Comparison of ENCODE assay signal across 8 cellular contexts in genomic region chr17:56715613-56716357, GRCh38.
DNase-seq lines count a peak whose midpoint lies in the region; ATAC-seq and TF ChIP-seq lines count a peak whose summit lies in the region.

No MANE protein-coding gene starts in this region.

- peaks cover 18% of the 10 kb centered on the region for H3K27me3 Mint-ChIP-seq in chondrocyte (ENCODE audit: low read depth)

- no peaks in the 10 kb centered on the region for H3K27me3 ChIP-seq in left lung

- ATAC-seq in GM19328 (IDR thresholded peaks at IDR 0.05; ENCODE audit: unreplicated experiment) (peak; percentile 92), HG03439 (IDR thresholded peaks at IDR 0.05; ENCODE audit: unreplicated experiment) (peak; percentile 82), left lung (peak; percentile 99)

- H3K36me3 ChIP-seq in left lung, result no peaks in the 10 kb centered on the region

- H3K4me1 Mint-ChIP-seq in chondrocyte (ENCODE audit: low read depth), result no peaks in the 10 kb centered on the region

- no peaks in the 10 kb centered on the region for H3K9me3 ChIP-seq in left lung

- no peaks in the 10 kb centered on the region for H3K4me1 ChIP-seq in left lung

- no peak overlapping the region for H3K27ac Mint-ChIP-seq in chondrocyte (ENCODE audit: unreplicated experiment)

- peak in 11 of 14 donors; percentile 10 to 60 (median 41) for DNase-seq in C1 segment of cervical spinal cord (lab: John Stamatoyannopoulos, UW)
- peak; percentile 52 for DNase-seq in NCI-H510A (lab: John Stamatoyannopoulos, UW)
- peak; percentile 63 for DNase-seq in activated CD4-positive, alpha-beta T cell treated with anti-CD3 and anti-CD28 coated beads for 1 hour
- no peak for DNase-seq in chondrocyte (ENCODE audit: low spot score)
- peak in 1 of 2 donors; percentile 75 for DNase-seq in left lung
- DNase-seq in stimulated activated CD4-positive, alpha-beta T cell treated with anti-CD3 and anti-CD28 coated beads, TNF-alpha, amount 100 ng/mL, for 1 hour (ENCODE audit: low read depth in 3 of 3, low spot score in 1 of 3), result peak; percentile 36 to 51 (median 49)

- H3K4me3 Mint-ChIP-seq in chondrocyte (ENCODE audit: unreplicated experiment), result no peak overlapping the region

- no peak overlapping the region for H3K4me3 ChIP-seq in left lung

- H3K36me3 Mint-ChIP-seq in chondrocyte (ENCODE audit: low read depth), result peaks cover 2% of the 10 kb centered on the region

- no peak overlapping the region for H3K27ac ChIP-seq in left lung

- intact Hi-C loops in left lung (cut with DNase I), result no loop called here

- TF ChIP-seq CTCF in chondrocyte (IDR thresholded peaks at IDR 0.05) (peak; percentile 91), left lung (IDR thresholded peaks at IDR 0.05) (peak; percentile 72 to 89)

- no peaks in the 10 kb centered on the region for H3K9me3 Mint-ChIP-seq in chondrocyte (ENCODE audit: low read depth)
